ENCODE assay signal across 28 cellular contexts in the genomic region with DNA sequence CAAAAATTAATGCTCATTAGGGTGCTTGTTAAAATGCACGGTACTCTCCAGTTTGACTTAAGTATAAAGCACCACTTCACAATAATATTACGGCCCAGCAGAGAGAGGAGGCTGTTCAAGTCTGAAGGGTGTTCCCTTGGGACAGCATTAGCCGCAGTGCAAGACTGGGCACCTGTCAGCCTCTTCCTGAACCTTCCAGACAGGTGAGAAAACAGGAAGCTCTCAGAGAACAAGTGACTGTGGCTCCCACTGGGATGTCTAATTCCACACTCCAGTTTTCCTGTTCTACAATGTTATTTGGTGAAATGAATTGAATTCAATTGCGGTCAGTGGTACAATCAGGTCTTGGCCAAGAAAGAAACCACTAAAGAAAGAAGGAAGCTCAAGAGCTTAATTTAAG.
DNase-seq lines count a peak whose midpoint lies in the region; ATAC-seq lines count a peak whose summit lies in the region.
"Had no signal": no experiment of that assay in that cellular context is flagged by ENCODE, and none has a peak within 500 bp of the region (broad histone marks: within the 10 kb centered on the region; RNA-seq: fewer than 3 reads in every experiment).

No MANE protein-coding gene starts in this region.

- intact Hi-C loops in cardiac septum (cut with DNase I), result no loop called here

- no peak for ATAC-seq in GM19324 (IDR thresholded peaks at IDR 0.05; ENCODE audit: low FRiP score, unreplicated experiment)
- ATAC-seq in HG02840 (IDR thresholded peaks at IDR 0.05; ENCODE audit: low FRiP score, unreplicated experiment), result no peak
- ATAC-seq: effector memory CD8-positive, alpha-beta T cell; foreskin keratinocyte; heart right ventricle; sciatic nerve had no signal

- DNase-seq in D341Med (ENCODE audit: low spot score), result peak; percentile 32
- DNase-seq in NCI-H1092 treated with DMSO at 0.1 percent for 48 hours (lab: John Stamatoyannopoulos, UW), result peak; percentile 93
- DNase-seq in NCI-H2107 treated with DMSO at 0.1 percent for 48 hours (lab: John Stamatoyannopoulos, UW; ENCODE audit: unreplicated experiment), result peak; percentile 93
- DNase-seq in NCI-H82 treated with DMSO at 0.1 percent for 48 hours (lab: John Stamatoyannopoulos, UW; ENCODE audit: unreplicated experiment), result peak; percentile 21
- no peak for DNase-seq in T1000 (lab: John Stamatoyannopoulos, UW)
- no peak for DNase-seq in cardiac septum (ENCODE audit: low spot score)
- DNase-seq: ACHN; activated CD4-positive, alpha-beta T cell treated with anti-CD3 and anti-CD28 coated beads, Interleukin-2, amount 10 ng/mL, durations not matched to agents 24 days and 14 days; activated naive CD4-positive, alpha-beta T cell; activated T-cell treated with anti-CD3 and anti-CD28 coated beads, Interleukin-2, amount 50 U/mL, for 48 hours; adrenal gland; DMS 273 treated with DMSO at 0.1 percent for 48 hours; effector memory CD8-positive, alpha-beta T cell; foreskin keratinocyte; GF-D8; GOT3; heart right ventricle; mammary epithelial cell; MV-4-11; NCI-H446 treated with DMSO at 0.1 percent for 48 hours; posterior cingulate gyrus; stimulated activated CD4-positive, alpha-beta T cell treated with anti-CD3 and anti-CD28 coated beads, Interleukin-4, amount 100 ng/mL, for 4 hours; stimulated activated naive CD4-positive, alpha-beta T cell treated with Interleukin-2 at 50 U/mL for 16 hours; testis; WERI-Rb-1 had no signal

Comparison
In these comparisons a context has a peak if more than half of its experiments do, and no peak if none do; other contexts are left out.
1. DNase-seq: peak in D341Med (single experiment), NCI-H1092 treated with DMSO at 0.1 percent for 48 hours (single experiment), NCI-H2107 treated with DMSO at 0.1 percent for 48 hours (single experiment) and NCI-H82 treated with DMSO at 0.1 percent for 48 hours (single experiment); none in T1000 (single experiment) and cardiac septum (single experiment).